In the genomic region with DNA sequence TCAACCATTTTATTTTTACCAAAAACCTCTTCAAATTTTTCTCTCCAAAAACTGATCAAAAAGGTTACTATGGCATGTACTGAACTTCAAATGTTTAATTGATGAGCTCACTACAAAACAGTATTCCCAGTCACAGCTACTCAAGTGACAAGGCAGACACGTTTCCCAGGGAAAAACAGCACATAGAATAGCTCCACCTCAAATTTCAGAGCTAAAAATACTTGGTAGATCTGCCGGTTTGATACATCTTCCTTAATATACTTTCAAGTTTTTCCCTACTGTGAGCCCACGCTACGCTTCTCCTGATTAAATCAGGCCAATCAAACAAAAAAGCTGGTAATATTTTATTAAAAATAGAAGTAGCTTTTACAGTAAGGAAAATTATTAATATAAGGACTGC, we compare ENCODE assay signal across 29 cellular contexts.
"Had no signal": no experiment of that assay in that cellular context is flagged by ENCODE, and none has a peak within 500 bp of the region (broad histone marks: within the 10 kb centered on the region; RNA-seq: fewer than 3 reads in every experiment).

No MANE protein-coding gene starts in this region.

- H3K36me3 ChIP-seq: adrenal gland, ascending aorta, brain microvascular endothelial cell, breast epithelium, cardiac muscle cell had no signal

- H3K27me3 ChIP-seq: adrenal gland, ascending aorta, body of pancreas, brain microvascular endothelial cell, breast epithelium, cardiac muscle cell had no signal

- H3K4me1 ChIP-seq: adrenal gland, ascending aorta, body of pancreas, breast epithelium had no signal

- H3K27ac ChIP-seq: adrenal gland, ascending aorta, body of pancreas, brain microvascular endothelial cell, breast epithelium, cardiac muscle cell had no signal

- DNase-seq: activated effector memory CD4-positive, alpha-beta T cell treated with anti-CD3 and anti-CD28 coated beads, Interleukin-2, amount 50 U/mL, for 16 hours; activated effector memory CD4-positive, alpha-beta T cell treated with Interleukin-2 at 50 U/mL for 16 hours; activated gamma-delta T cell; activated gamma-delta T cell treated with Interleukin-2 at 50 U/mL for 16 hours; activated naive CD4-positive, alpha-beta T cell; activated naive CD4-positive, alpha-beta T cell treated with anti-CD3 and anti-CD28 coated beads for 36 hours; activated naive CD4-positive, alpha-beta T cell treated with anti-CD3 and anti-CD28 coated beads, Interleukin-2, amount 10 ng/mL, durations not matched to agents 7 days and 5 days; activated naive CD4-positive, alpha-beta T cell treated with anti-CD3 and anti-CD28 coated beads, Interleukin-2, amount 50 U/mL, for 16 hours; activated naive CD4-positive, alpha-beta T cell treated with Interleukin-2 at 50 U/mL for 16 hours; activated naive CD8-positive, alpha-beta T cell treated with anti-CD3 and anti-CD28 coated beads for 36 hours; activated naive CD8-positive, alpha-beta T cell treated with anti-CD3 and anti-CD28 coated beads, Interleukin-2, amount 10 ng/mL, durations not matched to agents 7 days and 5 days; activated naive CD8-positive, alpha-beta T cell treated with anti-CD3 and anti-CD28 coated beads, Interleukin-2, amount 50 U/mL, for 24 hours; activated T-cell treated with anti-CD3 and anti-CD28 coated beads, Interleukin-2, amount 50 U/mL, for 1 hour; activated T-cell treated with anti-CD3 and anti-CD28 coated beads, Interleukin-2, amount 50 U/mL, for 24 hours; activated T-cell treated with anti-CD3 and anti-CD28 coated beads, Interleukin-2, amount 50 U/mL, for 4 hours; activated T-cell treated with anti-CD3 and anti-CD28 coated beads, Interleukin-2, amount 50 U/mL, for 48 hours; activated T-cell treated with anti-CD3 and anti-CD28 coated beads, Interleukin-2, amount 50 U/mL, for 72 hours; adrenal gland; amniotic stem cell; amygdala; anterior cingulate cortex; aorta; body of pancreas; brain microvascular endothelial cell; central memory CD4-positive, alpha-beta T cell; cerebellar nuclear complex had no signal

- H3K4me3 ChIP-seq: adrenal gland, ascending aorta, body of pancreas, breast epithelium, cardiac muscle cell had no signal
